In the genomic region with DNA sequence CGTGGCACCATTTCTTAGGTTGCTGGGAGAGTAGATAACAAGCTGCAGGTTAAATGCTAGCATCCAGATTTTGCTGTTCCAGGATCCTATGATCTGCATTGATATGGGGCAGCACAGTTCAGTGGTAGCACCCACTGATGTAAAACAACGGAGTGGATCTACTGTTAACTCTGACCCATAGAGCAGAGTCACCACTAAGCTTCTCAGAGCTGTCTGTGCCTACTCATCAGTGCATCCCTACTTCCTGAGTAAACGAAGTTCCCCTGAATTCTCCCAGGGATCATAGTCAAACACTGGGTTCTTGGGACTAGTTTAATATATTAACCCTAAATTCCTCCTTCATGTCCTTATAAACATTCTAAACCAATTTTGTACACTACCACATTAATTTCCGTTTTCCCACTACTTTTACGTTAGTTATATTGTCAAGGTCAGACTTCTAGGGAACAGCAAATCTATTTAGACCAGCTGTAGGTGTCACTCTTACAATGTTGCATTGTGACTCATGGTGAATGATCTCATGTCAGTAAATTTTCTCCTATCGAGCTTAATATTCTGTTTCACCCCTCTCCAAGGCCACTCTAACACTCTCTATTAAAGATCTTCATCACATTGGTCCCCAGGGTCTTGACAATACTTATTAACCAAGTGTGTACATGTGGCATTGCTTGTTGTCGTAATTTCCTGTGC, we compare ENCODE assay signal across 1 cellular context.
TF ChIP-seq lines count a peak whose summit lies in the region.

No MANE protein-coding gene starts in this region.

TF ChIP-seq in H1, 55 proteins besides CTCF, POLR2A, EP300 and RAD21:
- no peak for TF ChIP-seq BCL11A (IDR thresholded peaks at IDR 0.05; ENCODE audit: low read depth in 2 of 2, low read length in 2 of 2)
- TF ChIP-seq RBBP5 (IDR thresholded peaks at IDR 0.05; ENCODE audit: borderline replicate concordance, low read depth, low read length), result no peak
- TF ChIP-seq ASH2L (IDR thresholded peaks at IDR 0.05; ENCODE audit: low read length), result no peak
- TF ChIP-seq GABPA (IDR thresholded peaks at IDR 0.05; ENCODE audit: borderline replicate concordance, insufficient read depth, low read length), result no peak
- no peak for TF ChIP-seq TAF1 (IDR thresholded peaks at IDR 0.05; ENCODE audit: low read depth, low read length)
- TF ChIP-seq CREB1 (IDR thresholded peaks at IDR 0.05), result no peak
